19 cellular contexts compared by ENCODE assay signal in the genomic region with DNA sequence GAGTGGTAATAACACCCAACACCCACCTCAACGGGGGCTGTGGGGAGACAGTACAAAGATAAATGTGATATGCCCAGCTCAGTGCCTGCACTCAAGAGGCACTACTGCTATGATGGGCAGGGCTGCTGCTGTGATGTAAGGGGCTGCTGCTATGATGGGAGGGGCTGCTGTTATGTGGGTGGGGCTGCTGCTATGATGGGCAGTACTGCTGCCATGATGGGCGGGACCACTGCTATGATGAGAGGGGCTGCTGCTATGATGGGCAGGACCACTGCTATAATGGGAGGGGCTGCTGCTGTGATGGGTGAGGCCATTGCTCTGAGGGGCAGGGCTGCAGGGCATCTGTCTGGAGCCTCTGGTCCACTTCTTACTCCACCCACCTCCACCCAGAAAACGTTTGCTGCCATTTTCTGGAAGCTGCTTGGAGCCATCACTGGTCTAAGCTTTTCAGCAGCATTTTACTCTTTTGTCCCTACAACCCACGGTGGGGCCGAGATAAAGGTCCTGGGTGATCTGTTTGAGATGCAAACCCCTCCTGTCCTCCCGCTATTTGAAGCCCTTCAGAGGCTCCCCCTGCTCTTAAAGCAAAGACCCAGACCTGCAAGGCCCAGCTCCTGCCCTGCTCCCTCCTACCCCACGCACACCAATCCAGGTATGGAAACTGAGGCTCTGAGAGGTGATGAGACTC.
"Had no signal": no experiment of that assay in that cellular context is flagged by ENCODE, and none has a peak within 500 bp of the region (broad histone marks: within the 10 kb centered on the region; RNA-seq: fewer than 3 reads in every experiment).

No MANE protein-coding gene starts in this region.

- H3K4me2 ChIP-seq: neural progenitor cell had no signal

- H3K27ac ChIP-seq: ascending aorta, breast epithelium, epithelial cell of prostate, neural progenitor cell, ovary, right lobe of liver, upper lobe of right lung had no signal

- H3K4me3 Mint-ChIP-seq: activated CD4-positive, alpha-beta T cell treated with anti-CD3 and anti-CD28 coated beads, Interleukin-2, amount 10 ng/mL, durations not matched to agents 7 days and 5 days; activated naive CD4-positive, alpha-beta T cell treated with anti-CD3 and anti-CD28 coated beads for 36 hours; activated naive CD8-positive, alpha-beta T cell treated with anti-CD3 and anti-CD28 coated beads, Interleukin-2, amount 50 U/mL, for 24 hours; activated T-helper 17 cell treated with anti-CD3 and anti-CD28 coated beads, Interleukin-2, amount 50 U/mL, for 72 hours; effector memory CD8-positive, alpha-beta T cell; naive B cell; neural progenitor cell; stimulated activated naive CD8-positive, alpha-beta T cell treated with anti-CD3 and anti-CD28 coated beads, Interleukin-15, amount 100 ng/mL, for 72 hours; T-helper 17 cell had no signal

- H3K9ac ChIP-seq: neural progenitor cell had no signal

- H3K36me3 ChIP-seq: ascending aorta, breast epithelium, neural progenitor cell, ovary, right lobe of liver, upper lobe of right lung had no signal

- H3K27ac Mint-ChIP-seq: activated CD4-positive, alpha-beta T cell treated with anti-CD3 and anti-CD28 coated beads, Interleukin-2, amount 10 ng/mL, durations not matched to agents 7 days and 5 days; activated naive CD4-positive, alpha-beta T cell treated with anti-CD3 and anti-CD28 coated beads for 36 hours; activated naive CD8-positive, alpha-beta T cell treated with anti-CD3 and anti-CD28 coated beads, Interleukin-2, amount 50 U/mL, for 24 hours; activated T-helper 17 cell treated with anti-CD3 and anti-CD28 coated beads, Interleukin-2, amount 50 U/mL, for 72 hours; effector memory CD8-positive, alpha-beta T cell; naive B cell; neural progenitor cell; stimulated activated naive CD8-positive, alpha-beta T cell treated with anti-CD3 and anti-CD28 coated beads, Interleukin-15, amount 100 ng/mL, for 72 hours; T-helper 17 cell had no signal

- H3K9me3 Mint-ChIP-seq: activated CD4-positive, alpha-beta T cell treated with anti-CD3 and anti-CD28 coated beads, Interleukin-2, amount 10 ng/mL, durations not matched to agents 7 days and 5 days; activated naive CD4-positive, alpha-beta T cell treated with anti-CD3 and anti-CD28 coated beads for 36 hours; activated naive CD8-positive, alpha-beta T cell treated with anti-CD3 and anti-CD28 coated beads, Interleukin-2, amount 50 U/mL, for 24 hours; activated T-helper 17 cell treated with anti-CD3 and anti-CD28 coated beads, Interleukin-2, amount 50 U/mL, for 72 hours; effector memory CD8-positive, alpha-beta T cell; naive B cell; neural progenitor cell; stimulated activated naive CD8-positive, alpha-beta T cell treated with anti-CD3 and anti-CD28 coated beads, Interleukin-15, amount 100 ng/mL, for 72 hours had no signal

- H2AFZ ChIP-seq: neural progenitor cell had no signal

- DNase-seq: activated CD4-positive, alpha-beta T cell treated with anti-CD3 and anti-CD28 coated beads, Interleukin-2, amount 10 ng/mL, durations not matched to agents 7 days and 5 days; activated CD4-positive, CD25-positive, alpha-beta regulatory T cell; activated CD8-positive, alpha-beta memory T cell treated with anti-CD3 and anti-CD28 coated beads for 24 hours; activated naive CD4-positive, alpha-beta T cell treated with anti-CD3 and anti-CD28 coated beads for 36 hours; activated naive CD8-positive, alpha-beta T cell treated with anti-CD3 and anti-CD28 coated beads, Interleukin-2, amount 50 U/mL, for 24 hours; activated T-cell treated with anti-CD3 and anti-CD28 coated beads for 4 hours; dermis blood vessel endothelial cell; effector memory CD8-positive, alpha-beta T cell; naive B cell; ovary; right lobe of liver; stimulated activated naive CD8-positive, alpha-beta T cell treated with anti-CD3 and anti-CD28 coated beads, Interleukin-15, amount 100 ng/mL, for 72 hours; T-helper 17 cell; upper lobe of right lung had no signal

- H3K4me1 Mint-ChIP-seq: activated CD4-positive, alpha-beta T cell treated with anti-CD3 and anti-CD28 coated beads, Interleukin-2, amount 10 ng/mL, durations not matched to agents 7 days and 5 days; activated naive CD8-positive, alpha-beta T cell treated with anti-CD3 and anti-CD28 coated beads, Interleukin-2, amount 50 U/mL, for 24 hours; activated T-helper 17 cell treated with anti-CD3 and anti-CD28 coated beads, Interleukin-2, amount 50 U/mL, for 72 hours; naive B cell; stimulated activated naive CD8-positive, alpha-beta T cell treated with anti-CD3 and anti-CD28 coated beads, Interleukin-15, amount 100 ng/mL, for 72 hours had no signal

- H3K27me3 ChIP-seq: ascending aorta, neural progenitor cell, ovary, right lobe of liver had no signal

- H3K4me3 ChIP-seq: ascending aorta, breast epithelium, neural progenitor cell, ovary, right lobe of liver, upper lobe of right lung had no signal

- H3K36me3 Mint-ChIP-seq: naive B cell, neural progenitor cell had no signal

- H3K4me1 ChIP-seq: ascending aorta, breast epithelium, neural progenitor cell, right lobe of liver, upper lobe of right lung had no signal

- H3K9me3 ChIP-seq: ascending aorta, breast epithelium, ovary, right lobe of liver, upper lobe of right lung had no signal
